Comparison of ENCODE assay signal across 1 cellular context in the genomic region with DNA sequence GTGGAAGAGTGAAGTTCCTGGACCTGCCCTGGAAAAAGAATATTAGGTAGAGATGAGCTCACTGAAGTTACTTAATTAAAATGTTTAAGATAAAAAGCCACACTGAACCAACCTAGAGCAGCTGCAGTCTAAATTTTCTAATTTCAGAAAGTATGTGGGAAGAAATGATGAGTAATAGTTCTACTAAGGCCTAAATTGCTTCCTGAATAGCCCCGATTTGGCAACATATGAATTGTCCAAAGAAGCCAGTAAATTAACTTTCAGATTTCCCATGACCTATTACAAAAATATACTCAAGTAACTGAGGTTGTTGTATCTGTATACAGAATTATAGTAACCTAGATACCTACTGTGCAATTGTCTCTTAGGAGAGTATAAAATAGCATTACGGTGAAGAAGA.
TF ChIP-seq lines count a peak whose summit lies in the region.

No MANE protein-coding gene starts in this region.

TF ChIP-seq in SK-N-SH, 30 proteins besides CTCF, POLR2A, EP300 and RAD21 (continued from another document):
- no peak for TF ChIP-seq MAX (IDR thresholded peaks at IDR 0.05; ENCODE audit: low read depth)
- TF ChIP-seq JUND (IDR thresholded peaks at IDR 0.05), result no peak
- TF ChIP-seq NFIC (IDR thresholded peaks at IDR 0.05; ENCODE audit: borderline replicate concordance), result no peak
- TF ChIP-seq FOXM1 (IDR thresholded peaks at IDR 0.05; ENCODE audit: low read depth), result no peak
- no peak for TF ChIP-seq USF2 (IDR thresholded peaks at IDR 0.05; ENCODE audit: borderline replicate concordance, low read depth, low read length)
- TF ChIP-seq FOXJ3 (CRISPR knock-in tag; IDR thresholded peaks at IDR 0.05), result no peak
- TF ChIP-seq RXRA (IDR thresholded peaks at IDR 0.05; ENCODE audit: borderline replicate concordance, low read depth), result no peak
- TF ChIP-seq GABPA (IDR thresholded peaks at IDR 0.05; ENCODE audit: low read depth), result no peak
- TF ChIP-seq IRF3 (IDR thresholded peaks at IDR 0.05; ENCODE audit: low read depth, low read length), result no peak
- no peak for TF ChIP-seq RFX5 (IDR thresholded peaks at IDR 0.05; ENCODE audit: low read length)
